Comparison of ENCODE assay signal across 24 cellular contexts in genomic region chr16:88922826-88923410, GRCh38. TPM values are rescaled to one million over a fixed set of nuclear protein-coding genes. Genes with fewer than 3 reads are reported as not detected.
A peak's percentile ranks its signal among the peaks of the same experiment; 100 is the strongest.
DNase-seq lines count a peak whose midpoint lies in the region; ATAC-seq and TF ChIP-seq lines count a peak whose summit lies in the region.
"Had no signal": no experiment of that assay in that cellular context is flagged by ENCODE, and none has a peak within 500 bp of the region (broad histone marks: within the 10 kb centered on the region; RNA-seq: fewer than 3 reads in every experiment).

No MANE protein-coding gene starts in this region.

- CTCF ChIA-PET in Panc1 (lab: Charles Lee), result no interaction called here

- TF ChIP-seq CTCF in Panc1 (IDR thresholded peaks at IDR 0.05) (no peak), body of pancreas (IDR thresholded peaks at IDR 0.05) (no peak), lung (IDR thresholded peaks at IDR 0.05; ENCODE audit: control extremely low read depth, extremely low read depth) (no peak)

- H3K4me3 Mint-ChIP-seq in stimulated activated naive B cell treated with anti-CD40 and anti-IgM and Interleukin-4, amounts not matched to agents 10 μg/mL and 1 μg/mL and 100 μg/mL, for 72 hours, result no peak overlapping the region

- intact Hi-C loops in Panc1 (cut with micrococcal nuclease; ENCODE audit: unreplicated experiment) (no loop called here), body of pancreas (cut with DNase I) (no loop called here)

- no peaks in the 10 kb centered on the region for H3K27me3 Mint-ChIP-seq in stimulated activated naive B cell treated with anti-CD40 and anti-IgM and Interleukin-4, amounts not matched to agents 10 μg/mL and 1 μg/mL and 100 μg/mL, for 72 hours

- H3K9me3 Mint-ChIP-seq in stimulated activated naive B cell treated with anti-CD40 and anti-IgM and Interleukin-4, amounts not matched to agents 10 μg/mL and 1 μg/mL and 100 μg/mL, for 72 hours, result no peaks in the 10 kb centered on the region

- H3K27ac ChIP-seq in Panc1 (ENCODE audit: low read length) (peak overlapping the region; percentile 83), body of pancreas (peak overlapping the region; percentile 85 to 97 (median 90)), lung (ENCODE audit: low read depth in 1 of 2, low read length in 1 of 2) (peak overlapping the region; percentile 43 to 85)
- H3K27ac ChIP-seq: foreskin keratinocyte, thoracic aorta had no signal

- H3K36me3 ChIP-seq in Panc1 (ENCODE audit: control insufficient read depth, insufficient read depth, low read length) (no peaks in the 10 kb centered on the region), body of pancreas (replicated peaks in 1 of 2; ENCODE audit: insufficient read depth in 1 of 2, low read depth in 2 of 2) (no peaks in the 10 kb centered on the region), lung (ENCODE audit: control insufficient read depth in 2 of 2, insufficient read depth in 2 of 2, low read length in 2 of 2) (no peaks in the 10 kb centered on the region)
- H3K36me3 ChIP-seq: SJCRH30, thoracic aorta had no signal

- H3K36me3 Mint-ChIP-seq in stimulated activated naive B cell treated with anti-CD40 and anti-IgM and Interleukin-4, amounts not matched to agents 10 μg/mL and 1 μg/mL and 100 μg/mL, for 72 hours, result peaks cover 8 to 13% of the 10 kb centered on the region in 2 donors

- in situ Hi-C loops in Panc1 (cut with HindIII; ENCODE audit: low pct_unique_long_range_greater_than_20kb, low sequenced_read_pairs), result no loop called here

- WGBS in body of pancreas, 2 donors, result 72 to 78% methylated on average over 13 to 22 of the region's 22 CpGs
- WGBS in lung, 2 donors, result 67 to 69% methylated on average over 22 of the region's 22 CpGs

- peaks cover 69% of the 10 kb centered on the region for H3K4me1 ChIP-seq in Panc1 (ENCODE audit: control insufficient read depth, insufficient read depth, low read length)
- H3K4me1 ChIP-seq in body of pancreas, result peaks cover 76% of the 10 kb centered on the region
- H3K4me1 ChIP-seq in lung (ENCODE audit: control insufficient read depth in 2 of 2, insufficient read depth in 2 of 2, low read length in 2 of 2), result peaks cover 0 to 18% of the 10 kb centered on the region in 2 donors

- H3K4me1 Mint-ChIP-seq in stimulated activated naive B cell treated with anti-CD40 and anti-IgM and Interleukin-4, amounts not matched to agents 10 μg/mL and 1 μg/mL and 100 μg/mL, for 72 hours, result peaks cover 38 to 65% of the 10 kb centered on the region in 2 donors

- POLR2A ChIA-PET in Panc1 (lab: Charles Lee), result no interaction called here

- H3K9me3 ChIP-seq in Panc1 (ENCODE audit: control insufficient read depth, insufficient read depth, low read depth, low read length), result no peaks in the 10 kb centered on the region
- no peaks in the 10 kb centered on the region for H3K9me3 ChIP-seq in body of pancreas
- H3K9me3 ChIP-seq in lung (ENCODE audit: control insufficient read depth in 2 of 2, insufficient read depth in 1 of 2, low read length in 1 of 2), result no peaks in the 10 kb centered on the region
- H3K9me3 ChIP-seq: SJCRH30, thoracic aorta had no signal

- no TSS peak for BruUV-seq in Panc1 (replicated peaks; lab: Mats Ljungman, UMichigan)

- H3K27me3 ChIP-seq in Panc1 (ENCODE audit: control insufficient read depth, insufficient read depth, low read length) (no peaks in the 10 kb centered on the region), body of pancreas (no peaks in the 10 kb centered on the region), lung (ENCODE audit: control insufficient read depth, insufficient read depth) (no peaks in the 10 kb centered on the region)
- H3K27me3 ChIP-seq: SJCRH30 had no signal

- no peak for ATAC-seq in Panc1
- no peak for ATAC-seq in body of pancreas
- no peak for ATAC-seq in lung (ENCODE audit: insufficient read depth, low FRiP score)
- no peak for ATAC-seq in stimulated activated naive B cell treated with anti-CD40 and anti-IgM and Interleukin-4, amounts not matched to agents 10 μg/mL and 1 μg/mL and 100 μg/mL, for 72 hours (replicated peaks)
- no peak for ATAC-seq in GM21367 (IDR thresholded peaks at IDR 0.05; ENCODE audit: unreplicated experiment)
- ATAC-seq: foreskin keratinocyte had no signal

- H3K27ac Mint-ChIP-seq in stimulated activated naive B cell treated with anti-CD40 and anti-IgM and Interleukin-4, amounts not matched to agents 10 μg/mL and 1 μg/mL and 100 μg/mL, for 72 hours, result peak overlapping the region; percentile 37

- H3K4me3 ChIP-seq in Panc1 (ENCODE audit: low read depth in 2 of 2, low read length in 2 of 2) (no peak overlapping the region), body of pancreas (no peak overlapping the region), lung (no peak overlapping the region)
- H3K4me3 ChIP-seq: thoracic aorta had no signal

- DNase-seq in Panc1 (ENCODE audit: low read depth, low spot score) (no peak), body of pancreas (no peak), lung (ENCODE audit: low spot score) (no peak), HuH-7 (ENCODE audit: low spot score) (no peak)
- no peak for DNase-seq in stimulated activated naive B cell treated with anti-CD40 and anti-IgM and Interleukin-4, amounts not matched to agents 10 μg/mL and 1 μg/mL and 100 μg/mL, for 72 hours
- no peak for DNase-seq in activated effector memory CD4-positive, alpha-beta T cell treated with Interleukin-2 at 50 U/mL for 16 hours
- DNase-seq: activated T-cell treated with anti-CD3 and anti-CD28 coated beads, Interleukin-2, amount 50 U/mL, for 1 hour; AML-193; amygdala; central memory CD4-positive, alpha-beta T cell; DMS53; GDM1; NCI-H1930; NCI-H345 had no signal

- TF ChIP-seq POLR2A in body of pancreas (IDR thresholded peaks at IDR 0.05), result no peak

RNA-seq across cellular contexts. Expression of gene CBFA2T3, which starts 54.1 kb away (rescaled TPM):
- total RNA-seq in Panc1 (2021; ENCODE audit: unreplicated experiment) (13.7 TPM), body of pancreas (10 to 100 TPM in 1 of 2 donors, 1 to 10 TPM in 1; 7.8 to 16.2 TPM), lung (10 to 100 TPM in 1 of 2 donors, 1 to 10 TPM in 1; 4.7 to 11.8 TPM)
- 22.0 TPM for polyA plus RNA-seq in Panc1 (2012; ENCODE audit: insufficient read length)
- polyA plus RNA-seq in lung, result 1 to 10 TPM; 6.2 to 7.0 TPM
- total RNA-seq: dermis microvascular lymphatic vessel endothelial cell, HT1080, LHCN-M2 had no signal

RNA-seq across cellular contexts. Expression of gene PABPN1L, which starts 56.5 kb away (rescaled TPM):
- total RNA-seq in Panc1 (2021; ENCODE audit: unreplicated experiment) (not detected), body of pancreas (not detected), lung (not detected)
- not detected for polyA plus RNA-seq in Panc1 (2012; ENCODE audit: insufficient read length)
- polyA plus RNA-seq in lung, result under 1 TPM; 0.03 to 0.22 TPM
- total RNA-seq: dermis microvascular lymphatic vessel endothelial cell; foreskin keratinocyte; HT1080; kidney; LHCN-M2; omental fat pad; SJCRH30; T-helper 1 cell treated with Interleukin-12 subunit alpha and Interleukin-12 subunit beta and Interleukin-4 antibody, amounts not matched to agents 30 ng/mL and 1 ng/mL, for 36 hours; thoracic aorta had no signal
- polyA plus RNA-seq: foreskin keratinocyte had no signal
